In the genomic region with DNA sequence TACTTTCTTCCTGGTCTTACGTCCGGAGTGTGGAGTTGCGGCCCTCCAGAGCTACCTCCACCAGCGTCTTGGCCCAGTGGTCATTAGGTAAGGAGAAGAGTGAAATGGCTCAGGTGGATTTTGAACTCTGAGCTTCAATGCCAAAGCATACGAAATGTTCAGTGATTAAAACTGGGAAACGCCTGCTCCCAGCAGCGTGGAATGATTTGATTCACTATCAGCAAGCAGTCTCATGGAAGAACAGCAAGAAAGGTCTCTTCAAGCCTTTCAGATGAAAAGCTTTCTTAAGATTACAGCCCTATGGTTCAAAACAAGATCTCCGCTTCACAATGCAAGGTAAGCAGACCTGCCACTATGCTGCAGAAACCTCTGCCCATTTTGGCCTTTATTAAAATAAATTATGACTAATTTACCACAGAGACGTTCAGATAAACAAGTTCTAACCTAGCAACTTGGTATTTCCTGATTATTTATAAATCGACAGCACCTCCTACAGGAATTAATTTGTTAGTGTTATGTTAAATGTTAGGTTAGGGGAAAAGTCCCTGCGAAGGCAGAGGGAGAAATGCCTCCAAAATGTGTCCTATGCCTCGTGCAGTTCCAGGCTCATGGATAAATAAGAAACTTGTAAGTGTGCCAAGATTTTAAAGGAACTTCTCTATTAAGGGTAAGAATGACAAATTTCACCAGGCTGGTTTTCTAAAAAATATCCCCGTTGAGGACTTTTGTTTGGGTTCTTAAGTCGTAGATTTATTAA, we compare ENCODE assay signal across 8 cellular contexts. TPM values are rescaled to one million over a fixed set of nuclear protein-coding genes. Genes with fewer than 3 reads are reported as not detected.
DNase-seq lines count a peak whose midpoint lies in the region; ATAC-seq, FAIRE-seq and TF ChIP-seq lines count a peak whose summit lies in the region.

No MANE protein-coding gene starts in this region.

- H4K5ac ChIP-seq in H1 (ENCODE audit: insufficient read length, low read depth, low read length), result no peak overlapping the region

- H4K91ac ChIP-seq in H1 (replicated peaks; ENCODE audit: insufficient read length, low read length), result no peak overlapping the region

- ATAC-seq in Right ventricle myocardium inferior (no peak), GM18511 (IDR thresholded peaks at IDR 0.05; ENCODE audit: unreplicated experiment) (no peak)

- intact Hi-C loops in Right ventricle myocardium inferior (cut with DNase I), result loop anchor here (5.0 to 10.0 kb wide), 5 partner anchors 188 to 943 kb away; no protein-coding TSS in a partner anchor

- peaks cover 2% of the 10 kb centered on the region in 2 experiments for H4K20me1 ChIP-seq in H1 (replicated peaks in 1 of 2; ENCODE audit: control insufficient read depth in 1 of 2, insufficient read depth in 2 of 2, low read length in 2 of 2)

- H3K27me3 ChIP-seq in cardiac muscle cell (peaks cover 72% of the 10 kb centered on the region), H1 (replicated peaks in 1 of 4; ENCODE audit: control insufficient read depth in 3 of 4, extremely low read depth in 1 of 4, insufficient read depth in 3 of 4, low read length in 3 of 4) (peaks cover 35 to 57% (median 49%) of the 10 kb centered on the region in 4 experiments), suprapubic skin (peaks cover 47% of the 10 kb centered on the region)

- no peak overlapping the region for H3K9ac ChIP-seq in H1 (replicated peaks in 1 of 4; ENCODE audit: extremely low read depth in 1 of 4, low read depth in 3 of 4, low read length in 3 of 4)

- peak; percentile 58 for FAIRE-seq in H1 (lab: Jason Lieb, UNC)

- no peak overlapping the region for H3K4me3 ChIP-seq in cardiac muscle cell
- H3K4me3 ChIP-seq in H1 (ENCODE audit: extremely low read depth in 1 of 4, insufficient read depth in 2 of 4, low read depth in 3 of 4, low read length in 4 of 4), result peak overlapping the region in 1 of 4 experiments; percentile 63; a peak in 2 of 8 replicates
- no peak overlapping the region for H3K4me3 ChIP-seq in suprapubic skin

- no peak overlapping the region for H2BK20ac ChIP-seq in H1 (ENCODE audit: low read length)

- no peak overlapping the region for H3K27ac ChIP-seq in cardiac muscle cell
- no peak overlapping the region for H3K27ac ChIP-seq in H1 (ENCODE audit: low read depth, low read length)
- H3K27ac ChIP-seq in suprapubic skin, result no peak overlapping the region

- CTCF ChIA-PET in H1 (lab: Charles Lee; ENCODE audit: partially characterized antibody), result interaction anchor here (0.6 to 2.0 kb wide), 33 partner anchors 8 to 1318 kb away, joined by 3 to 19 read pairs (median 3); no protein-coding TSS in a partner anchor

- H3K23me2 ChIP-seq in H1 (ENCODE audit: low read depth, low read length), result peaks cover 12% of the 10 kb centered on the region; the same call in 1 of the 2 replicates

- DNase-seq in cardiac muscle cell (ENCODE audit: low read depth in 1 of 2, low spot score in 1 of 2) (peak in 1 of 2 donors; percentile 39), Right ventricle myocardium inferior (ENCODE audit: missing footprints) (no peak), NCI-H345 treated with DMSO at 0.1 percent for 48 hours (lab: John Stamatoyannopoulos, UW; ENCODE audit: unreplicated experiment) (peak; percentile 29), H1 (ENCODE audit: low read depth in 1 of 2, low spot score in 2 of 2) (peak in 1 of 2 experiments; percentile 58), suprapubic skin (ENCODE audit: low spot score in 2 of 2) (no peak), ecto neural progenitor cell (ENCODE audit: low spot score) (no peak)
- DNase-seq in activated CD8-positive, alpha-beta memory T cell treated with anti-CD3 and anti-CD28 coated beads, Interleukin-2, amount 50 U/mL, for 4 hours, result no peak

- no peak overlapping the region for H4K8ac ChIP-seq in H1 (ENCODE audit: extremely low read depth, insufficient read depth, low read length)

- H3K79me1 ChIP-seq in H1 (ENCODE audit: low read depth, low read length), result no peaks in the 10 kb centered on the region

- H2BK5ac ChIP-seq in H1 (ENCODE audit: low read depth, low read length), result no peak overlapping the region

- no peak overlapping the region for H3K14ac ChIP-seq in H1 (ENCODE audit: insufficient read length)

- no peak overlapping the region; the same call in 1 of the 2 replicates for H3K18ac ChIP-seq in H1 (ENCODE audit: extremely low read depth, low read length)

- H3K9me3 ChIP-seq in cardiac muscle cell (ENCODE audit: low read depth), result no peaks in the 10 kb centered on the region
- no peaks in the 10 kb centered on the region for H3K9me3 ChIP-seq in H1 (ENCODE audit: insufficient read depth in 2 of 2, low read depth in 1 of 2, low read length in 1 of 2)
- no peaks in the 10 kb centered on the region for H3K9me3 ChIP-seq in suprapubic skin

- POLR2A ChIA-PET in H1 (lab: Charles Lee; ENCODE audit: partially characterized antibody), result interaction anchor here (0.5 to 2.0 kb wide), 4 partner anchors 10 to 418 kb away, joined by 3 to 5 read pairs (median 4); a partner anchor contains a TSS

- H3K36me3 ChIP-seq in cardiac muscle cell, result peaks cover 3% of the 10 kb centered on the region
- H3K36me3 ChIP-seq in H1 (ENCODE audit: control insufficient read depth in 2 of 4, insufficient read depth in 4 of 4, low read length in 3 of 4), result peaks cover 0 to 6% (median 2%) of the 10 kb centered on the region in 4 experiments; a peak in 2 of 8 replicates
- peaks cover 14% of the 10 kb centered on the region for H3K36me3 ChIP-seq in suprapubic skin

- H2AFZ ChIP-seq in H1 (ENCODE audit: low read length), result no peak overlapping the region

- H3K79me2 ChIP-seq in H1 (ENCODE audit: control insufficient read depth in 1 of 2, insufficient read depth in 2 of 2, low read length in 2 of 2), result no peaks in the 10 kb centered on the region

- TF ChIP-seq EP300 in H1 (IDR thresholded peaks at IDR 0.05; ENCODE audit: borderline replicate concordance in 1 of 2, low read depth in 2 of 2, low read length in 2 of 2) (no peak), suprapubic skin (IDR thresholded peaks at IDR 0.05) (no peak)

- H2BK120ac ChIP-seq in H1 (replicated peaks; ENCODE audit: low read depth, low read length), result no peak overlapping the region

- no peak overlapping the region for H3K56ac ChIP-seq in H1 (replicated peaks; ENCODE audit: insufficient read length, low read depth, low read length)

- no peak overlapping the region; the same call in 1 of the 2 replicates for H2BK12ac ChIP-seq in H1 (ENCODE audit: low read depth, low read length)

- peak; percentile 64 to 67 for TF ChIP-seq RAD21 in H1 (IDR thresholded peaks at IDR 0.05 in 1 of 2, conservative IDR thresholded peaks at IDR 0.05 in 1 of 2; ENCODE audit: low read depth in 2 of 2, low read length in 2 of 2)

- H2AK5ac ChIP-seq in H1 (ENCODE audit: low read depth, low read length), result no peak overlapping the region

- peaks cover 12% of the 10 kb centered on the region for H3K4me1 ChIP-seq in cardiac muscle cell (ENCODE audit: low read depth)
- H3K4me1 ChIP-seq in H1 (replicated peaks in 1 of 4; ENCODE audit: control insufficient read depth in 3 of 4, insufficient read depth in 4 of 4, low read length in 3 of 4), result peaks cover 6 to 18% (median 12%) of the 10 kb centered on the region in 4 experiments; a peak in 6 of 7 replicates
- H3K4me1 ChIP-seq in suprapubic skin, result peaks cover 53% of the 10 kb centered on the region

- TF ChIP-seq POLR2A in H1 (IDR thresholded peaks at IDR 0.05; ENCODE audit: control extremely low read depth in 1 of 2, low read depth in 2 of 2, low read length in 2 of 2), result no peak
- TF ChIP-seq POLR2A in suprapubic skin (IDR thresholded peaks at IDR 0.05), result no peak

- no peak overlapping the region for H3K4ac ChIP-seq in H1 (replicated peaks; ENCODE audit: insufficient read length, low read depth, low read length)

- TF ChIP-seq CTCF in cardiac muscle cell (IDR thresholded peaks at IDR 0.05; ENCODE audit: low read depth, low read length) (peak; percentile 36), H1 (IDR thresholded peaks at IDR 0.05; ENCODE audit: control extremely low read depth in 1 of 3, insufficient read depth in 1 of 3, low read depth in 1 of 3, low read length in 3 of 3) (peak in 2 of 3 experiments; percentile 36 to 38; a peak in 2 of 4 replicates), suprapubic skin (IDR thresholded peaks at IDR 0.05) (peak; percentile 13)

- 20% methylated on average over 14 of the region's 14 CpGs; no CpG with 5 or more reads in 1 of the 2 experiments for WGBS in H1 (ENCODE audit: extremely low coverage in 1 of 2, insufficient coverage in 1 of 2, insufficient read length in 1 of 2, insufficient replicate concordance in 2 of 2, low coverage in 1 of 2, low lambda C conversion rate in 2 of 2, missing lambda C conversion rate in 1 of 2), 2 experiments
- WGBS in suprapubic skin, result 43% methylated on average over 14 of the region's 14 CpGs

- peak overlapping the region; percentile 80 to 94 for H3K4me2 ChIP-seq in H1 (ENCODE audit: insufficient read depth in 1 of 2, low read depth in 2 of 2, low read length in 2 of 2)

- no peak overlapping the region for H2BK15ac ChIP-seq in H1 (ENCODE audit: low read length)

- no peak overlapping the region for H3K23ac ChIP-seq in H1 (ENCODE audit: insufficient read length)

RNA-seq across cellular contexts. Expression of a gene that starts 10.1 kb away (rescaled TPM):
- total RNA-seq in cardiac muscle cell (not detected in 2 replicates), Right ventricle myocardium inferior (not detected), suprapubic skin (1 to 10 TPM in 1 of 4 donors, under 1 TPM in 3; 0.23 to 1.8 (median 0.44) TPM)
- polyA plus RNA-seq in cardiac muscle cell (not detected in 2 replicates), H1 (2011; rRNA removed) (0.03 and 0.06 TPM in 2 replicates)
- total RNA-seq in H1 (2021; fragmentation: NEBNext Ultra II Directional; extraction: Animal tissue kit (Norgen Biotek cat#: 25700)), result 0.11 TPM in 2 replicates
- 0.05 TPM for polyA plus RNA-seq in H1 (2011; cell fraction: cytosol; rRNA removed)
- polyA plus RNA-seq in H1 (2011; cell fraction: nucleus; rRNA removed), result 0.09 TPM
- polyA plus RNA-seq in H1 (2012, experiment 1 of 2), result not detected in 4 replicates
- polyA plus RNA-seq in H1 (2012, experiment 2 of 2), result not detected
- 0.04 TPM for polyA plus RNA-seq in H1 (2013, experiment 1 of 2)
- polyA plus RNA-seq in H1 (2013, experiment 2 of 2), result 0.07 TPM
- polyA minus RNA-seq in H1 (2011; rRNA and poly(A)+ RNA removed), result not detected in 2 replicates
- not detected for polyA minus RNA-seq in H1 (2011; cell fraction: cytosol; rRNA and poly(A)+ RNA removed)
- polyA minus RNA-seq in H1 (2011; cell fraction: nucleus; rRNA and poly(A)+ RNA removed), result not detected

RNA-seq across cellular contexts. Expression of a gene that starts 50.6 kb away (rescaled TPM):
- total RNA-seq in cardiac muscle cell, result 38.5 and 42.1 TPM in 2 replicates
- polyA plus RNA-seq in cardiac muscle cell, result 23.5 and 35.0 TPM in 2 replicates
- total RNA-seq in Right ventricle myocardium inferior, result 42.6 TPM
- total RNA-seq in H1 (2021; fragmentation: NEBNext Ultra II Directional; extraction: Animal tissue kit (Norgen Biotek cat#: 25700)), result 6.8 and 7.4 TPM in 2 replicates
- 7.8 TPM in 2 replicates for polyA plus RNA-seq in H1 (2011; rRNA removed)
- polyA plus RNA-seq in H1 (2011; cell fraction: cytosol; rRNA removed), result 8.5 TPM
- polyA plus RNA-seq in H1 (2011; cell fraction: nucleus; rRNA removed), result 5.0 TPM
- polyA plus RNA-seq in H1 (2012, experiment 1 of 2), result 3.8 to 7.0 TPM (median 4.7 TPM) in 4 replicates
- polyA plus RNA-seq in H1 (2012, experiment 2 of 2), result 1.6 TPM
- 7.6 TPM for polyA plus RNA-seq in H1 (2013, experiment 1 of 2)
- 7.2 TPM for polyA plus RNA-seq in H1 (2013, experiment 2 of 2)
- polyA minus RNA-seq in H1 (2011; rRNA and poly(A)+ RNA removed), result 5.4 and 8.1 TPM in 2 replicates
- polyA minus RNA-seq in H1 (2011; cell fraction: cytosol; rRNA and poly(A)+ RNA removed), result 3.6 TPM
- polyA minus RNA-seq in H1 (2011; cell fraction: nucleus; rRNA and poly(A)+ RNA removed), result 22.1 TPM
- 10 to 100 TPM; 10.5 to 32.7 (median 23.5) TPM for total RNA-seq in suprapubic skin
